ENCODE assay signal across 27 cellular contexts in genomic region chr5:138762110-138762509, GRCh38. TPM values are rescaled to one million over a fixed set of nuclear protein-coding genes. Genes with fewer than 3 reads are reported as not detected.
DNase-seq lines count a peak whose midpoint lies in the region; ATAC-seq and TF ChIP-seq lines count a peak whose summit lies in the region.
"Had no signal": no experiment of that assay in that cellular context is flagged by ENCODE, and none has a peak within 500 bp of the region (broad histone marks: within the 10 kb centered on the region; RNA-seq: fewer than 3 reads in every experiment).

No MANE protein-coding gene starts in this region.

- H3K27ac ChIP-seq in RWPE2 (ENCODE audit: poor library complexity, severe bottlenecking) (peak overlapping the region; percentile 13), trophoblast cell (ENCODE audit: low read depth, low read length) (no peak overlapping the region)
- H3K27ac ChIP-seq: neural progenitor cell had no signal

- no peak overlapping the region for H4K12ac ChIP-seq in trophoblast cell (ENCODE audit: low read depth, low read length)

- H3K36me3 ChIP-seq in RWPE2 (ENCODE audit: low read depth) = peaks cover 64% of the 10 kb centered on the region
- H3K36me3 ChIP-seq in trophoblast cell (ENCODE audit: control insufficient read depth in 1 of 2, insufficient read depth in 2 of 2, low read length in 2 of 2) = peaks cover 12 to 25% of the 10 kb centered on the region in 2 experiments
- H3K36me3 ChIP-seq: BE2C had no signal

- peaks cover 28% of the 10 kb centered on the region for H3K4me1 Mint-ChIP-seq in glutamatergic neuron (ENCODE audit: low read depth, unreplicated experiment)

- peaks cover under 1% of the 10 kb centered on the region for H3K27me3 Mint-ChIP-seq in glutamatergic neuron (ENCODE audit: unreplicated experiment)
- H3K27me3 Mint-ChIP-seq: activated CD4-positive, alpha-beta memory T cell treated with anti-CD3 and anti-CD28 coated beads, Interleukin-2, amount 10 ng/mL, durations not matched to agents 7 days and 5 days; memory B cell had no signal

- no peak overlapping the region for H2AK5ac ChIP-seq in trophoblast cell (ENCODE audit: low read length)

- no peak overlapping the region for H3K9ac ChIP-seq in trophoblast cell (ENCODE audit: low read length)
- H3K9ac ChIP-seq: neural progenitor cell had no signal

- H2BK5ac ChIP-seq in trophoblast cell (ENCODE audit: low read depth, low read length, poor library complexity) = no peak overlapping the region

- no peak overlapping the region for H3K27ac Mint-ChIP-seq in glutamatergic neuron (ENCODE audit: unreplicated experiment)
- H3K27ac Mint-ChIP-seq: activated CD4-positive, alpha-beta memory T cell treated with anti-CD3 and anti-CD28 coated beads, Interleukin-2, amount 10 ng/mL, durations not matched to agents 7 days and 5 days; activated T-helper 1 cell treated with anti-CD3 and anti-CD28 coated beads, Interleukin-12 subunit alpha, Interleukin-12 subunit beta, Interleukin-2, Interleukin-4 antibody, amounts not matched to agents 30 ng/mL and 10 ng/mL and 1 ng/mL, durations not matched to agents 14 hours and 24 hours and 36 hours; CD8-positive, alpha-beta memory T cell had no signal

- no peaks in the 10 kb centered on the region for H3K27me3 ChIP-seq in RWPE2 (ENCODE audit: insufficient read depth, poor library complexity, severe bottlenecking)
- no peaks in the 10 kb centered on the region for H3K27me3 ChIP-seq in trophoblast cell (ENCODE audit: insufficient read depth, low read length)
- H3K27me3 ChIP-seq: BE2C, neural progenitor cell had no signal

- TF ChIP-seq CTCF in AG10803 (conservative IDR thresholded peaks at IDR 0.05; ENCODE audit: low read length) = no peak
- no peak for TF ChIP-seq CTCF in RWPE2 (IDR thresholded peaks at IDR 0.05; ENCODE audit: poor library complexity, severe bottlenecking)
- no peak for TF ChIP-seq CTCF in glutamatergic neuron (IDR thresholded peaks at IDR 0.05; ENCODE audit: partially characterized antibody, unreplicated experiment)

- H2BK120ac ChIP-seq in trophoblast cell (ENCODE audit: insufficient read depth, low read length, poor library complexity) = no peak overlapping the region

- no peak overlapping the region for H3K4me2 ChIP-seq in trophoblast cell (ENCODE audit: low read length)
- H3K4me2 ChIP-seq: neural progenitor cell had no signal

- peak overlapping the region; percentile 94 for H3K4ac ChIP-seq in trophoblast cell (ENCODE audit: low read depth, low read length)

- H3K4me3 ChIP-seq in AG10803 (ENCODE audit: low read length) = no peak overlapping the region
- no peak overlapping the region for H3K4me3 ChIP-seq in RWPE2 (ENCODE audit: severe bottlenecking)
- no peak overlapping the region for H3K4me3 ChIP-seq in trophoblast cell (ENCODE audit: low read depth, low read length)
- H3K4me3 ChIP-seq: neural progenitor cell had no signal

- DNase-seq in AG10803 (ENCODE audit: low read depth) (peak; percentile 12), RWPE2 (ENCODE audit: low spot score) (no peak), glutamatergic neuron (no peak), trophoblast cell (no peak), NCI-H510A treated with DMSO at 0.1 percent for 48 hours (lab: John Stamatoyannopoulos, UW) (no peak)
- DNase-seq: activated CD4-positive, alpha-beta memory T cell treated with anti-CD3 and anti-CD28 coated beads, Interleukin-2, amount 10 ng/mL, durations not matched to agents 7 days and 5 days; activated CD4-positive, CD25-positive, alpha-beta regulatory T cell treated with anti-CD3 and anti-CD28 coated beads, Interleukin-2, amount 50 U/mL, for 72 hours; activated CD8-positive, alpha-beta memory T cell treated with anti-CD3 and anti-CD28 coated beads, Interleukin-2, amount 50 U/mL, for 4 hours; activated naive CD4-positive, alpha-beta T cell treated with anti-CD3 and anti-CD28 coated beads, Interleukin-2, amount 50 U/mL, for 16 hours; BE2C; CD8-positive, alpha-beta memory T cell; DMS 273 treated with DMSO at 0.1 percent for 48 hours; left cardiac atrium; NCI-H1092; NCI-H1694 treated with DMSO at 0.1 percent for 48 hours; NCI-H2171; NCI-H526; SHP77 treated with DMSO at 0.1 percent for 48 hours; stimulated activated CD4-positive, alpha-beta T cell treated with anti-CD3 and anti-CD28 coated beads, Interleukin-4, amount 100 ng/mL, for 4 hours had no signal

- H3K9me3 ChIP-seq in RWPE2 (ENCODE audit: severe bottlenecking) (no peaks in the 10 kb centered on the region), trophoblast cell (ENCODE audit: insufficient read depth, low read depth, low read length) (no peaks in the 10 kb centered on the region)
- H3K9me3 ChIP-seq: BE2C had no signal

- H3K4me3 Mint-ChIP-seq in glutamatergic neuron (ENCODE audit: unreplicated experiment) = peak overlapping the region; percentile 35
- H3K4me3 Mint-ChIP-seq: activated CD4-positive, alpha-beta memory T cell treated with anti-CD3 and anti-CD28 coated beads, Interleukin-2, amount 10 ng/mL, durations not matched to agents 7 days and 5 days; activated T-helper 1 cell treated with anti-CD3 and anti-CD28 coated beads, Interleukin-12 subunit alpha, Interleukin-12 subunit beta, Interleukin-2, Interleukin-4 antibody, amounts not matched to agents 30 ng/mL and 10 ng/mL and 1 ng/mL, durations not matched to agents 14 hours and 24 hours and 36 hours; memory B cell; neural progenitor cell had no signal

- H3K4me1 ChIP-seq in RWPE2 (ENCODE audit: insufficient read depth, poor library complexity, severe bottlenecking) (peaks cover 31% of the 10 kb centered on the region), trophoblast cell (ENCODE audit: control insufficient read depth in 1 of 2, insufficient read depth in 2 of 2, low read length in 2 of 2) (no peaks in the 10 kb centered on the region)
- H3K4me1 ChIP-seq: BE2C, neural progenitor cell had no signal

- ATAC-seq in RWPE2 (ENCODE audit: low read depth) (peak; percentile 30; the same call in 2 of the 3 replicates), HG02623 (IDR thresholded peaks at IDR 0.05; ENCODE audit: unreplicated experiment) (no peak), HG02642 (IDR thresholded peaks at IDR 0.05; ENCODE audit: poor library complexity, unreplicated experiment) (no peak), HG02798 (IDR thresholded peaks at IDR 0.05; ENCODE audit: poor library complexity, unreplicated experiment) (no peak)
- ATAC-seq: HCT116, sciatic nerve had no signal

- H3K79me2 ChIP-seq in trophoblast cell (ENCODE audit: control insufficient read depth, insufficient read depth, low read length, poor library complexity) = peaks cover 33% of the 10 kb centered on the region

- H3K9me3 Mint-ChIP-seq in glutamatergic neuron (ENCODE audit: unreplicated experiment) = peaks cover 10% of the 10 kb centered on the region
- H3K9me3 Mint-ChIP-seq: activated CD4-positive, alpha-beta memory T cell treated with anti-CD3 and anti-CD28 coated beads, Interleukin-2, amount 10 ng/mL, durations not matched to agents 7 days and 5 days; memory B cell had no signal

- no peak overlapping the region for H3K18ac ChIP-seq in trophoblast cell (ENCODE audit: low read length)

- no CpG with 5 or more reads among the region's 1 CpG for WGBS in trophoblast cell (ENCODE audit: extremely low coverage, insufficient coverage, insufficient read length)

- H3K23ac ChIP-seq in trophoblast cell (ENCODE audit: low read length) = no peak overlapping the region

- no peaks in the 10 kb centered on the region for H3K79me1 ChIP-seq in trophoblast cell (ENCODE audit: low read length)

- no peak overlapping the region for H4K91ac ChIP-seq in trophoblast cell (ENCODE audit: low read depth, low read length)

- H2AFZ ChIP-seq in trophoblast cell (ENCODE audit: insufficient read depth, low read length, poor library complexity) = no peak overlapping the region
- H2AFZ ChIP-seq: neural progenitor cell had no signal

- no peak overlapping the region for H2BK12ac ChIP-seq in trophoblast cell (ENCODE audit: low read length)

- peaks cover 16% of the 10 kb centered on the region for H3K36me3 Mint-ChIP-seq in glutamatergic neuron (ENCODE audit: unreplicated experiment)

- H4K8ac ChIP-seq in trophoblast cell (ENCODE audit: low read depth, low read length) = no peak overlapping the region

- no peak overlapping the region for H3K14ac ChIP-seq in trophoblast cell (ENCODE audit: low read length)

RNA-seq across cellular contexts. Expression of gene CTNNA1, which starts 8.9 kb away (rescaled TPM):
- 598 TPM for total RNA-seq in glutamatergic neuron (ENCODE audit: unreplicated experiment)
- polyA plus RNA-seq in trophoblast cell (2013) = 203 and 211 TPM in 2 replicates
